ENCODE assay signal across 8 cellular contexts in genomic region chr10:89793649-89794254, GRCh38.
A peak's percentile ranks its signal among the peaks of the same experiment; 100 is the strongest.
DNase-seq lines count a peak whose midpoint lies in the region; ATAC-seq and TF ChIP-seq lines count a peak whose summit lies in the region.

No MANE protein-coding gene starts in this region.

- DNase-seq in NCI-H510A treated with DMSO at 0.1 percent for 48 hours (lab: John Stamatoyannopoulos, UW) (peak; percentile 74), foreskin keratinocyte (peak; percentile 14 to 60), non-pigmented ciliary epithelial cell (ENCODE audit: low read depth) (peak; percentile 41)
- DNase-seq in activated CD4-positive, alpha-beta T cell treated with anti-CD3 and anti-CD28 coated beads, Interleukin-2, amount 50 U/mL, for 1 hour: peak; percentile 17

- ATAC-seq in GM18502 (IDR thresholded peaks at IDR 0.05; ENCODE audit: poor library complexity, unreplicated experiment) (peak; percentile 81), HG03280 (IDR thresholded peaks at IDR 0.05; ENCODE audit: unreplicated experiment) (peak; percentile 66), foreskin keratinocyte (peak; percentile 44), HG03025 (IDR thresholded peaks at IDR 0.05; ENCODE audit: low FRiP score, unreplicated experiment) (no peak)

- H3K27ac ChIP-seq in C4-2B (no peak overlapping the region), foreskin keratinocyte (no peak overlapping the region)

- TF ChIP-seq CTCF in C4-2B (conservative IDR thresholded peaks at IDR 0.05) (peak; percentile 87), foreskin keratinocyte (conservative IDR thresholded peaks at IDR 0.05) (peak; percentile 89)

- no peaks in the 10 kb centered on the region for H3K4me1 ChIP-seq in foreskin keratinocyte

- no peaks in the 10 kb centered on the region for H3K27me3 ChIP-seq in foreskin keratinocyte

Comparison
In these comparisons a context has a peak if more than half of its experiments do, and no peak if none do; other contexts are left out.
1. DNase-seq: peak in every context shown above with its lines; median percentile 74 in NCI-H510A treated with DMSO at 0.1 percent for 48 hours; 41 in non-pigmented ciliary epithelial cell; 37 in foreskin keratinocyte; 17 in activated CD4-positive, alpha-beta T cell treated with anti-CD3 and anti-CD28 coated beads, Interleukin-2, amount 50 U/mL, for 1 hour.